5 cellular contexts compared by ENCODE assay signal in the genomic region with DNA sequence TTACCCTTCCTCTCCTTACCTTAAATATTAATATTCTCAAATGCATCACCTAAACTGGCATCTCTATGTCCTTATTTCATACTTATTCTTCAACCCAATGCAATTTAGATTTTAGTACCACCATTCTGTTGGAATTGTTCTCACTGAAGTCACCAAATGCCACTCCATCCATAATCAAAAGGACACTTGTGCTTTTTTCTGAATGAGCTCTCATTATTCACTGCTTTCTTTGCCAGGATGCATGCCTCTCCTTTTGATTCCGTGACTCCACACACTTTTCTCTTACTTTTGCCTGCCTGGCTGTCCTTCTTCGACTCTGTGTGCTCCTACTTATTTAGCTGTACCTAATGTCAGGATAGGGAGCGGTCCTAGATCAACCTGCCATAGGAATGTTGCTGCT.
"Had no signal": no experiment of that assay in that cellular context is flagged by ENCODE, and none has a peak within 500 bp of the region (broad histone marks: within the 10 kb centered on the region; RNA-seq: fewer than 3 reads in every experiment).

No MANE protein-coding gene starts in this region.

- H3K4me3 Mint-ChIP-seq: GM23338, H9 had no signal

- H3K27ac Mint-ChIP-seq: GM23338, H9 had no signal

- ATAC-seq: GM23338, K562 had no signal

- H3K9me3 Mint-ChIP-seq: GM23338, H9 had no signal

- DNase-seq: H9, HCEC 1CT, IMR-90 had no signal
